10 cellular contexts compared by ENCODE assay signal in the genomic region with DNA sequence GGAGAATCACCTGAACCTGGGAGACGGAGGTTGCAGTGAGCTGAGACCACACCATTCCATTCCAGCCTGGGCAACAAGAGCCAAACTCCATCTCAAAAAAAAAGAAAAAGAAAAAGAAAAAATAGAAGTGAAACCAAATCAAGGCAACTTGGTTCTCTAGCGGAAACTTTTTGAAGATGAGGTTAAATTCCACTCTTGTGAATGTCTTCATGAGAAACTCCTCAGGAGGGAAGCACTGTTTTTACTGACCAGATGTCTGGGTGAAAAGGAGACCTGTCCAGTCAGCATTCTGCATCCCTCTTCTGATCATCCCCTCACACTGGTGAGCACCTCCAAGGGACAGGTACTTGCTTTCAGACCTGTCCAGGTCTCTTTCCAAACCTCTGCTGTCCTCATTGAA. TPM values are rescaled to one million over a fixed set of nuclear protein-coding genes. Genes with fewer than 3 reads are reported as not detected.
A peak's percentile ranks its signal among the peaks of the same experiment; 100 is the strongest.
DNase-seq lines count a peak whose midpoint lies in the region; ATAC-seq and TF ChIP-seq lines count a peak whose summit lies in the region.
"Had no signal": no experiment of that assay in that cellular context is flagged by ENCODE, and none has a peak within 500 bp of the region (broad histone marks: within the 10 kb centered on the region; RNA-seq: fewer than 3 reads in every experiment).

No MANE protein-coding gene starts in this region.

- H2BK12ac ChIP-seq in mesenchymal stem cell (ENCODE audit: low read length in 2 of 2) = no peak overlapping the region

- no peak overlapping the region for H4K91ac ChIP-seq in mesenchymal stem cell (ENCODE audit: low read length)

- no peak overlapping the region for H3K18ac ChIP-seq in mesenchymal stem cell (ENCODE audit: low read depth in 1 of 2, low read length in 2 of 2)

- H3K4me2 ChIP-seq in mesenchymal stem cell (ENCODE audit: low read length, poor library complexity, severe bottlenecking) = no peak overlapping the region

- H3K79me1 ChIP-seq in mesenchymal stem cell (replicated peaks; ENCODE audit: low read length, poor library complexity, severe bottlenecking) = no peaks in the 10 kb centered on the region

- no peaks in the 10 kb centered on the region for H3K9me3 Mint-ChIP-seq in activated T-helper 17 cell treated with anti-CD3 and anti-CD28 coated beads, Interleukin-2, amount 50 U/mL, for 72 hours

- no peak for TF ChIP-seq CTCF in AG10803 (conservative IDR thresholded peaks at IDR 0.05; ENCODE audit: low read length)
- no peak for TF ChIP-seq CTCF in GM12865 (IDR thresholded peaks at IDR 0.05; ENCODE audit: insufficient read depth, low read depth, low read length, missing control alignments)
- TF ChIP-seq CTCF in lower lobe of right lung (IDR thresholded peaks at IDR 0.05) = no peak

- H2BK5ac ChIP-seq in mesenchymal stem cell (ENCODE audit: low read depth, low read length, poor library complexity, severe bottlenecking) = no peak overlapping the region

- H3K4ac ChIP-seq in mesenchymal stem cell (ENCODE audit: low read depth in 1 of 2, low read length in 2 of 2) = no peak overlapping the region

- H3K9me3 ChIP-seq in mesenchymal stem cell (ENCODE audit: control insufficient read depth, low read length) = no peaks in the 10 kb centered on the region
- H3K9me3 ChIP-seq in lower lobe of right lung = no peaks in the 10 kb centered on the region
- H3K9me3 ChIP-seq: SJCRH30 had no signal

- no peak overlapping the region for H2BK15ac ChIP-seq in mesenchymal stem cell (ENCODE audit: low read depth, poor library complexity, severe bottlenecking)

- no peak overlapping the region for H2BK120ac ChIP-seq in mesenchymal stem cell (ENCODE audit: low read depth, low read length)

- H3K36me3 Mint-ChIP-seq in activated T-helper 17 cell treated with anti-CD3 and anti-CD28 coated beads, Interleukin-2, amount 50 U/mL, for 72 hours (ENCODE audit: low read depth) = peaks cover 19% of the 10 kb centered on the region

- 100% methylated on average over 1 of the region's 2 CpGs for WGBS in mesenchymal stem cell

- no peaks in the 10 kb centered on the region for H3K27me3 ChIP-seq in mesenchymal stem cell (ENCODE audit: control insufficient read depth in 1 of 2, insufficient read depth in 1 of 2, low read length in 2 of 2)
- H3K27me3 ChIP-seq in lower lobe of right lung (ENCODE audit: low read depth) = no peaks in the 10 kb centered on the region
- H3K27me3 ChIP-seq: SJCRH30 had no signal

- peaks cover 42% of the 10 kb centered on the region for H3K4me1 ChIP-seq in mesenchymal stem cell (ENCODE audit: control insufficient read depth, insufficient read depth, low read depth, low read length)
- H3K4me1 ChIP-seq in lower lobe of right lung = peaks cover 99% of the 10 kb centered on the region

- no peaks in the 10 kb centered on the region for H3K27me3 Mint-ChIP-seq in activated T-helper 17 cell treated with anti-CD3 and anti-CD28 coated beads, Interleukin-2, amount 50 U/mL, for 72 hours

- peaks cover 65% of the 10 kb centered on the region for H3K4me1 Mint-ChIP-seq in activated T-helper 17 cell treated with anti-CD3 and anti-CD28 coated beads, Interleukin-2, amount 50 U/mL, for 72 hours

- H3K36me3 ChIP-seq in mesenchymal stem cell (ENCODE audit: control insufficient read depth in 1 of 2, insufficient read depth in 2 of 2, low read depth in 1 of 2, low read length in 2 of 2) (peaks cover 0 to 3% of the 10 kb centered on the region in 2 experiments), lower lobe of right lung (no peaks in the 10 kb centered on the region)

- H2AFZ ChIP-seq in mesenchymal stem cell (ENCODE audit: low read depth, low read length) = no peak overlapping the region

- H3K4me3 Mint-ChIP-seq in activated T-helper 17 cell treated with anti-CD3 and anti-CD28 coated beads, Interleukin-2, amount 50 U/mL, for 72 hours = peak overlapping the region; percentile 64

- peak overlapping the region; percentile 85 for H3K27ac Mint-ChIP-seq in activated T-helper 17 cell treated with anti-CD3 and anti-CD28 coated beads, Interleukin-2, amount 50 U/mL, for 72 hours

- DNase-seq in AG10803 (ENCODE audit: low read depth) = peak; percentile 59
- peak; percentile 50 for DNase-seq in GM12865 (ENCODE audit: low read depth)
- peak; percentile 75 for DNase-seq in mesenchymal stem cell
- no peak for DNase-seq in nucleus accumbens (lab: John Stamatoyannopoulos, UW)
- DNase-seq in lower lobe of right lung = no peak
- DNase-seq in SIG-M5 (lab: John Stamatoyannopoulos, UW) = no peak
- DNase-seq in C1 segment of cervical spinal cord (lab: John Stamatoyannopoulos, UW) = no peak
- DNase-seq: NCI-H2107, SJCRH30 had no signal

- no peak overlapping the region for H3K9ac ChIP-seq in mesenchymal stem cell (ENCODE audit: low read length)

- H3K4me3 ChIP-seq in AG10803 (ENCODE audit: low read length) = no peak overlapping the region
- H3K4me3 ChIP-seq in GM12865 (ENCODE audit: low read depth, low read length) = no peak overlapping the region
- H3K4me3 ChIP-seq in mesenchymal stem cell (ENCODE audit: insufficient read depth in 1 of 2, low read depth in 1 of 2, low read length in 2 of 2) = no peak overlapping the region
- H3K4me3 ChIP-seq in lower lobe of right lung = no peak overlapping the region
- H3K4me3 ChIP-seq: SJCRH30 had no signal

- H4K8ac ChIP-seq in mesenchymal stem cell (ENCODE audit: low read length) = no peak overlapping the region

- ATAC-seq in activated T-helper 17 cell treated with anti-CD3 and anti-CD28 coated beads, Interleukin-2, amount 50 U/mL, for 72 hours (replicated peaks) = no peak
- no peak for ATAC-seq in lower lobe of right lung

- H3K23ac ChIP-seq in mesenchymal stem cell (ENCODE audit: low read length in 2 of 2) = no peak overlapping the region

- intact Hi-C loops in lower lobe of right lung (cut with DNase I) = no loop called here

- peak overlapping the region; percentile 60 for H3K27ac ChIP-seq in mesenchymal stem cell (ENCODE audit: low read length, poor library complexity, severe bottlenecking)
- no peak overlapping the region for H3K27ac ChIP-seq in lower lobe of right lung
- H3K27ac ChIP-seq: SJCRH30 had no signal

- H2AK5ac ChIP-seq in mesenchymal stem cell (ENCODE audit: low read length, severe bottlenecking) = no peak overlapping the region

- H3K14ac ChIP-seq in mesenchymal stem cell (ENCODE audit: low read length in 2 of 2) = no peak overlapping the region

RNA-seq across cellular contexts. Expression of a gene that starts 15.8 kb away (rescaled TPM):
- 10 to 100 TPM; 90.4 to 96.7 TPM for total RNA-seq in activated T-helper 17 cell treated with anti-CD3 and anti-CD28 coated beads, Interleukin-2, amount 50 U/mL, for 72 hours
- polyA plus RNA-seq in mesenchymal stem cell (2013, experiment 1 of 2) = 59.9 TPM
- 57.1 TPM for polyA plus RNA-seq in mesenchymal stem cell (2013, experiment 2 of 2)
- total RNA-seq in lower lobe of right lung = 104 TPM

Comparison
In these comparisons a context has a peak if more than half of its experiments do, and no peak if none do; other contexts are left out.
1. DNase-seq: peak in AG10803 (single experiment), GM12865 (single experiment) and mesenchymal stem cell (single experiment); none in nucleus accumbens (0 of 56), lower lobe of right lung (single experiment), SIG-M5 (single experiment) and C1 segment of cervical spinal cord (0 of 14).